ENCODE assay signal across 7 cellular contexts in genomic region chr10:22341190-22341935, GRCh38.
A peak's percentile ranks its signal among the peaks of the same experiment; 100 is the strongest.
DNase-seq lines count a peak whose midpoint lies in the region; ATAC-seq and TF ChIP-seq lines count a peak whose summit lies in the region.

No MANE protein-coding gene starts in this region.

- H3K4me2 ChIP-seq in OCI-LY1 (ENCODE audit: low read length): peak overlapping the region; percentile 88

- no peak overlapping the region for H2AFZ ChIP-seq in OCI-LY1 (ENCODE audit: low read length)

- no peak for TF ChIP-seq CTCF in OCI-LY1 (IDR thresholded peaks at IDR 0.05; ENCODE audit: low read length)

- H3F3A ChIP-seq in OCI-LY1 (ENCODE audit: insufficient read depth, low read length): no peaks in the 10 kb centered on the region; the same call in 1 of the 2 replicates

- peak; percentile 6 for ATAC-seq in GM18502 (IDR thresholded peaks at IDR 0.05; ENCODE audit: poor library complexity, unreplicated experiment)

- H3K36me3 ChIP-seq in OCI-LY1 (ENCODE audit: insufficient read depth, low read length): no peaks in the 10 kb centered on the region
- H3K36me3 ChIP-seq in duodenal mucosa (ENCODE audit: control insufficient read depth in 1 of 2, insufficient read depth in 2 of 2, low read length in 2 of 2): no peaks in the 10 kb centered on the region
- H3K36me3 ChIP-seq in muscle layer of duodenum (ENCODE audit: control insufficient read depth in 1 of 2, insufficient read depth in 2 of 2, low read length in 2 of 2): no peaks in the 10 kb centered on the region

- H3K4me3 ChIP-seq in OCI-LY1 (ENCODE audit: low read depth, low read length, poor library complexity, severe bottlenecking) (peak overlapping the region; percentile 88), duodenal mucosa (ENCODE audit: low read depth in 1 of 2, low read length in 2 of 2) (peak overlapping the region; percentile 77 to 80), muscle layer of duodenum (ENCODE audit: low read depth in 1 of 2, low read length in 2 of 2) (peak overlapping the region; percentile 52 to 73)

- peaks cover 16% of the 10 kb centered on the region for H3K4me1 ChIP-seq in OCI-LY1 (ENCODE audit: insufficient read depth, low read length, severe bottlenecking)
- peaks cover 11 to 16% of the 10 kb centered on the region in 2 donors for H3K4me1 ChIP-seq in duodenal mucosa (ENCODE audit: control insufficient read depth in 1 of 2, insufficient read depth in 2 of 2, low read length in 2 of 2)
- peaks cover 5 to 28% of the 10 kb centered on the region in 2 donors for H3K4me1 ChIP-seq in muscle layer of duodenum (ENCODE audit: control insufficient read depth in 1 of 2, insufficient read depth in 2 of 2, low read length in 2 of 2)

- H3K9me2 ChIP-seq in OCI-LY1 (ENCODE audit: low read depth, low read length): no peaks in the 10 kb centered on the region

- H3K9me3 ChIP-seq in OCI-LY1 (ENCODE audit: low read length) (no peaks in the 10 kb centered on the region), duodenal mucosa (ENCODE audit: control insufficient read depth in 1 of 2, low read length in 2 of 2) (no peaks in the 10 kb centered on the region), muscle layer of duodenum (ENCODE audit: control insufficient read depth in 1 of 2, low read length in 2 of 2) (peaks cover 0 to 32% of the 10 kb centered on the region in 2 donors)

- no peak overlapping the region for H3K27ac ChIP-seq in OCI-LY1 (ENCODE audit: low read depth, low read length, poor library complexity, severe bottlenecking)
- H3K27ac ChIP-seq in duodenal mucosa (ENCODE audit: low read depth, low read length): no peak overlapping the region
- H3K27ac ChIP-seq in muscle layer of duodenum (ENCODE audit: low read length): no peak overlapping the region

- H4K20me1 ChIP-seq in OCI-LY1 (ENCODE audit: insufficient read depth, low read length): no peaks in the 10 kb centered on the region

- peaks cover 6% of the 10 kb centered on the region for H3K27me3 ChIP-seq in OCI-LY1 (ENCODE audit: insufficient read depth, low read length)
- H3K27me3 ChIP-seq in duodenal mucosa (ENCODE audit: control insufficient read depth in 1 of 2, insufficient read depth in 2 of 2, low read length in 2 of 2): peaks cover 81 to 90% of the 10 kb centered on the region in 2 donors
- peaks cover 83% of the 10 kb centered on the region for H3K27me3 ChIP-seq in muscle layer of duodenum (ENCODE audit: low read depth, low read length)

- H3K9ac ChIP-seq in OCI-LY1 (ENCODE audit: low read length): peak overlapping the region; percentile 85; the same call in 1 of the 2 replicates
- H3K9ac ChIP-seq in duodenal mucosa (ENCODE audit: low read depth in 1 of 2, low read length in 2 of 2): peak overlapping the region; percentile 71 to 80

- peak; percentile 11 for DNase-seq in HCEC 1CT
- no peak for DNase-seq in NCI-H2107 treated with DMSO at 0.1 percent for 48 hours (lab: John Stamatoyannopoulos, UW; ENCODE audit: unreplicated experiment)
- no peak for DNase-seq in NCI-H446 (lab: John Stamatoyannopoulos, UW)

- no peaks in the 10 kb centered on the region for H3K79me2 ChIP-seq in OCI-LY1 (ENCODE audit: insufficient read depth, low read length)
